Comparison of ENCODE assay signal across 8 cellular contexts in genomic region chr9:66901141-66901540, GRCh38. TPM values are rescaled to one million over a fixed set of nuclear protein-coding genes. Genes with fewer than 3 reads are reported as not detected.
DNase-seq lines count a peak whose midpoint lies in the region; ATAC-seq and TF ChIP-seq lines count a peak whose summit lies in the region.
"Not testable (repeated sequence)": the region's sequence is repeated elsewhere in the genome, so short reads cannot be mapped to it uniquely, and the experiment has no call there.

No MANE protein-coding gene starts in this region.

- H3K4me3 Mint-ChIP-seq in T-helper 2 cell treated with Interferon-gamma antibody and Interleukin-4, amounts not matched to agents 5 μg/mL and 100 μg/mL, for 36 hours = peak overlapping the region; percentile 96

- not testable (repeated sequence) for H3K9me2 ChIP-seq in hepatocyte (replicated peaks; ENCODE audit: insufficient read depth)

- H3K27ac ChIP-seq in hepatocyte; neuronal stem cell (replicated peaks; ENCODE audit: low read length); urinary bladder (ENCODE audit: low read depth): not testable (repeated sequence)

- H2BK5ac ChIP-seq in neuronal stem cell (ENCODE audit: low read length) = not testable (repeated sequence)

- H3K9ac ChIP-seq in neuronal stem cell (ENCODE audit: low read depth, low read length, poor library complexity) = not testable (repeated sequence)

- not testable (repeated sequence) for H3K27me3 Mint-ChIP-seq in T-helper 2 cell treated with Interferon-gamma antibody and Interleukin-4, amounts not matched to agents 5 μg/mL and 100 μg/mL, for 36 hours (ENCODE audit: low read depth)

- H3K36me3 Mint-ChIP-seq in T-helper 2 cell treated with Interferon-gamma antibody and Interleukin-4, amounts not matched to agents 5 μg/mL and 100 μg/mL, for 36 hours (ENCODE audit: low read depth) = not testable (repeated sequence)

- H4K8ac ChIP-seq in neuronal stem cell (ENCODE audit: low read depth, low read length) = not testable (repeated sequence)

- in situ Hi-C loops in HAP-1 (cut with MboI; ENCODE audit: low sequenced_read_pairs) = not testable (repeated sequence)

- not testable (repeated sequence) for DNase-seq in HAP-1 (ENCODE audit: low spot score in 2 of 2); T-helper 2 cell treated with Interferon-gamma antibody and Interleukin-4, amounts not matched to agents 5 μg/mL and 100 μg/mL, for 36 hours (ENCODE audit: low spot score); hepatocyte (ENCODE audit: low spot score); neuronal stem cell (ENCODE audit: low spot score)
- peak; percentile 30 for DNase-seq in cerebellar cortex (ENCODE audit: low spot score)

- not testable (repeated sequence) for H4K20me1 ChIP-seq in hepatocyte (ENCODE audit: insufficient read depth, poor library complexity, severe bottlenecking)

- TF ChIP-seq CTCF in hepatocyte (IDR thresholded peaks at IDR 0.05; ENCODE audit: poor library complexity) = not testable (repeated sequence)

- H3K4me2 ChIP-seq in hepatocyte (peak overlapping the region; percentile 79), neuronal stem cell (ENCODE audit: insufficient read depth, low read length, poor library complexity, severe bottlenecking) (peak overlapping the region; percentile 18)

- not testable (repeated sequence) for H3K79me1 ChIP-seq in neuronal stem cell (ENCODE audit: low read depth, low read length)

- not testable (repeated sequence) for H3K79me2 ChIP-seq in hepatocyte

- not testable (repeated sequence) for H3K27me3 ChIP-seq in HAP-1 (ENCODE audit: low read depth); hepatocyte; neuronal stem cell (ENCODE audit: control insufficient read depth in 3 of 3, insufficient read depth in 3 of 3, low read depth in 1 of 3, low read length in 3 of 3)

- peak overlapping the region; percentile 34 for H3K4me3 ChIP-seq in HAP-1
- peak overlapping the region; percentile 58 for H3K4me3 ChIP-seq in hepatocyte
- peak overlapping the region in 1 of 2 donors; percentile 40 for H3K4me3 ChIP-seq in neuronal stem cell (ENCODE audit: low read length in 2 of 2)
- H3K4me3 ChIP-seq in urinary bladder (ENCODE audit: low read depth, low read length) = peak overlapping the region; percentile 42

- not testable (repeated sequence) for H3K14ac ChIP-seq in neuronal stem cell (ENCODE audit: low read length)

- H2BK12ac ChIP-seq in neuronal stem cell (ENCODE audit: low read length) = not testable (repeated sequence)

- ATAC-seq in GM18511 (IDR thresholded peaks at IDR 0.05; ENCODE audit: unreplicated experiment) (peak; percentile 27), HG03460 (IDR thresholded peaks at IDR 0.05; ENCODE audit: unreplicated experiment) (peak; percentile 29)

- H4K91ac ChIP-seq in neuronal stem cell (ENCODE audit: low read depth, low read length, poor library complexity) = not testable (repeated sequence)

- not testable (repeated sequence) for H2BK15ac ChIP-seq in neuronal stem cell (ENCODE audit: low read length)

- not testable (repeated sequence) for H3K23ac ChIP-seq in neuronal stem cell (ENCODE audit: low read depth, low read length, poor library complexity)

- H3K27ac Mint-ChIP-seq in T-helper 2 cell treated with Interferon-gamma antibody and Interleukin-4, amounts not matched to agents 5 μg/mL and 100 μg/mL, for 36 hours = not testable (repeated sequence)

- H2AK5ac ChIP-seq in neuronal stem cell (ENCODE audit: low read depth, low read length) = not testable (repeated sequence)

- H3K9me3 ChIP-seq in HAP-1; hepatocyte (ENCODE audit: low read depth); neuronal stem cell (replicated peaks in 1 of 2; ENCODE audit: control insufficient read depth in 2 of 2, insufficient read depth in 1 of 2, low read depth in 1 of 2, low read length in 2 of 2): not testable (repeated sequence)

- H2AFZ ChIP-seq in hepatocyte = peak overlapping the region; percentile 56
- H2AFZ ChIP-seq in neuronal stem cell (ENCODE audit: low read length) = peak overlapping the region; percentile 79

- H3K18ac ChIP-seq in neuronal stem cell (ENCODE audit: low read length) = not testable (repeated sequence)

- H3K4me1 ChIP-seq in HAP-1; hepatocyte (ENCODE audit: insufficient read depth); neuronal stem cell (ENCODE audit: control insufficient read depth in 2 of 2, insufficient read depth in 1 of 2, low read depth in 1 of 2, low read length in 2 of 2); urinary bladder (ENCODE audit: insufficient read depth): not testable (repeated sequence)

- not testable (repeated sequence) for H3K36me3 ChIP-seq in HAP-1 (replicated peaks); hepatocyte (replicated peaks; ENCODE audit: insufficient read depth, low read depth); neuronal stem cell (replicated peaks in 1 of 2; ENCODE audit: control insufficient read depth in 2 of 2, insufficient read depth in 2 of 2, low read length in 2 of 2); urinary bladder (ENCODE audit: insufficient read depth)

- not testable (repeated sequence) for H2BK120ac ChIP-seq in neuronal stem cell (ENCODE audit: low read depth, low read length)

- not testable (repeated sequence) for H3K9me3 Mint-ChIP-seq in T-helper 2 cell treated with Interferon-gamma antibody and Interleukin-4, amounts not matched to agents 5 μg/mL and 100 μg/mL, for 36 hours

- not testable (repeated sequence) for H3K4me1 Mint-ChIP-seq in T-helper 2 cell treated with Interferon-gamma antibody and Interleukin-4, amounts not matched to agents 5 μg/mL and 100 μg/mL, for 36 hours (ENCODE audit: low read depth)

- H3K4ac ChIP-seq in neuronal stem cell (ENCODE audit: low read length) = not testable (repeated sequence)

- 11% methylated on average over 6 of the region's 8 CpGs for WGBS in hepatocyte (ENCODE audit: low lambda C conversion rate, missing lambda C conversion rate)
- WGBS in neuronal stem cell (ENCODE audit: extremely low coverage in 2 of 2, insufficient read length in 2 of 2, insufficient replicate concordance in 1 of 2), 2 donors = no CpG with 5 or more reads among the region's 8 CpGs
- 9% methylated on average over 6 of the region's 8 CpGs for WGBS in urinary bladder

RNA-seq across cellular contexts. Expression of gene ZNF658, which starts 0.6 kb away (rescaled TPM):
- total RNA-seq in hepatocyte = 2.4 and 3.4 TPM in 2 replicates
- polyA plus RNA-seq in hepatocyte = 1.00 and 1.7 TPM in 2 replicates
- polyA plus RNA-seq in neuronal stem cell (2013, experiment 1 of 2) = 4.6 TPM
- polyA plus RNA-seq in neuronal stem cell (2013, experiment 2 of 2) = 4.6 TPM
- 18.9 TPM for total RNA-seq in urinary bladder
- 3.3 TPM for polyA plus RNA-seq in urinary bladder
